8 cellular contexts compared by ENCODE assay signal in genomic region chr1:38990401-38990745, GRCh38. TPM values are rescaled to one million over a fixed set of nuclear protein-coding genes. Genes with fewer than 3 reads are reported as not detected.
A peak's percentile ranks its signal among the peaks of the same experiment; 100 is the strongest.
DNase-seq lines count a peak whose midpoint lies in the region; ATAC-seq and TF ChIP-seq lines count a peak whose summit lies in the region.

No MANE protein-coding gene starts in this region.

- peak overlapping the region; percentile 99 for H3K4me3 ChIP-seq in A673 (ENCODE audit: low read depth, low read length, poor library complexity, severe bottlenecking)
- H3K4me3 ChIP-seq in GM23338 = peak overlapping the region; percentile 87
- H3K4me3 ChIP-seq in skeletal muscle satellite cell (ENCODE audit: low read length) = peak overlapping the region; percentile 73

- TF ChIP-seq CTCF in A673 (conservative IDR thresholded peaks at IDR 0.05; ENCODE audit: low read depth, low read length) = no peak
- no peak for TF ChIP-seq CTCF in GM23338 (conservative IDR thresholded peaks at IDR 0.05; ENCODE audit: low read depth in 2 of 2)
- no peak for TF ChIP-seq CTCF in VCaP (conservative IDR thresholded peaks at IDR 0.05)
- no peak for TF ChIP-seq CTCF in foreskin keratinocyte (conservative IDR thresholded peaks at IDR 0.05)

- H3K9me3 ChIP-seq in A673 (ENCODE audit: low read depth, low read length, poor library complexity, severe bottlenecking) (no peaks in the 10 kb centered on the region), skeletal muscle satellite cell (replicated peaks; ENCODE audit: low read length) (no peaks in the 10 kb centered on the region)

- peak overlapping the region; percentile 97 for H3K27ac Mint-ChIP-seq in GM23338

- H3K27me3 Mint-ChIP-seq in GM23338 (ENCODE audit: insufficient read depth, low read depth, poor library complexity) = peaks cover 7% of the 10 kb centered on the region

- no peaks in the 10 kb centered on the region for H3K9me2 ChIP-seq in GM23338 (ENCODE audit: insufficient read depth)

- peak overlapping the region; percentile 98 for H3K27ac ChIP-seq in A673 (ENCODE audit: low read depth, low read length, poor library complexity, severe bottlenecking)
- peak overlapping the region; percentile 98 for H3K27ac ChIP-seq in GM23338 (ENCODE audit: low read depth)
- peak overlapping the region; percentile 86 for H3K27ac ChIP-seq in VCaP
- H3K27ac ChIP-seq in foreskin keratinocyte = peak overlapping the region; percentile 19

- H3K4me3 Mint-ChIP-seq in GM23338 = peak overlapping the region; percentile 95

- H3K9ac ChIP-seq in skeletal muscle satellite cell (ENCODE audit: low read depth, low read length) = peak overlapping the region; percentile 82

- peaks cover 53% of the 10 kb centered on the region for H3K4me1 Mint-ChIP-seq in GM23338

- peaks cover 35% of the 10 kb centered on the region for H3K36me3 Mint-ChIP-seq in GM23338 (ENCODE audit: low read depth)

- BruUV-seq in A673 (replicated peaks; lab: Mats Ljungman, UMichigan) = no TSS peak

- H3K27me3 ChIP-seq in A673 (replicated peaks; ENCODE audit: insufficient read depth, low read depth, low read length, poor library complexity) = no peaks in the 10 kb centered on the region
- no peaks in the 10 kb centered on the region for H3K27me3 ChIP-seq in GM23338 (ENCODE audit: insufficient read depth)
- H3K27me3 ChIP-seq in foreskin keratinocyte = no peaks in the 10 kb centered on the region
- H3K27me3 ChIP-seq in skeletal muscle satellite cell (ENCODE audit: control insufficient read depth, insufficient read depth, low read length) = no peaks in the 10 kb centered on the region

- H3K4me1 ChIP-seq in A673 (ENCODE audit: insufficient read depth, low read length, poor library complexity, severe bottlenecking) (peaks cover 13% of the 10 kb centered on the region), GM23338 (ENCODE audit: insufficient read depth) (peaks cover 57% of the 10 kb centered on the region), foreskin keratinocyte (peaks cover 26% of the 10 kb centered on the region), skeletal muscle satellite cell (ENCODE audit: control insufficient read depth, insufficient read depth, low read length) (peaks cover 45% of the 10 kb centered on the region)

- H4K20me1 ChIP-seq in GM23338 (replicated peaks; ENCODE audit: insufficient read depth) = peaks cover 32% of the 10 kb centered on the region

- DNase-seq in A673 (ENCODE audit: low spot score) (peak; percentile 17), GM23338 (ENCODE audit: low spot score) (no peak), foreskin keratinocyte (peak in 1 of 2 donors; percentile 45), NAMALWA (ENCODE audit: low spot score) (no peak), NCI-H187 (lab: John Stamatoyannopoulos, UW) (no peak)
- no peak for DNase-seq in stimulated activated CD4-positive, alpha-beta T cell treated with anti-CD3 and anti-CD28 coated beads, Interleukin-12 subunit alpha, Interleukin-12 subunit beta, amount 100 ng/mL, for 4 hours

- ATAC-seq in GM23338 = peak; percentile 4
- peak; percentile 1 for ATAC-seq in foreskin keratinocyte

- H2AFZ ChIP-seq in GM23338 = no peak overlapping the region

- POLR2A ChIA-PET in A673 (lab: Charles Lee; ENCODE audit: low non-redundant PET) = no interaction called here

- peak overlapping the region; percentile 72 for H3K4me2 ChIP-seq in GM23338
- peak overlapping the region; percentile 93 for H3K4me2 ChIP-seq in skeletal muscle satellite cell (ENCODE audit: low read length)

- intact Hi-C loops in A673 (cut with micrococcal nuclease; ENCODE audit: unreplicated experiment) = loop anchor here (5.0 kb wide), 1 partner anchor 118 kb away; the partner anchor contains the start of gene MYCBP

- H3K9me3 Mint-ChIP-seq in GM23338 = no peaks in the 10 kb centered on the region

- H3K36me3 ChIP-seq in A673 (ENCODE audit: insufficient read depth, low read length, poor library complexity, severe bottlenecking) = peaks cover 13% of the 10 kb centered on the region
- peaks cover 6% of the 10 kb centered on the region for H3K36me3 ChIP-seq in GM23338 (ENCODE audit: insufficient read depth)
- peaks cover 10% of the 10 kb centered on the region for H3K36me3 ChIP-seq in skeletal muscle satellite cell (ENCODE audit: insufficient read depth, low read length)

- H3F3A ChIP-seq in GM23338 (replicated peaks; ENCODE audit: low read depth) = peaks cover 10% of the 10 kb centered on the region

- peaks cover 43% of the 10 kb centered on the region for H3K79me2 ChIP-seq in GM23338 (replicated peaks; ENCODE audit: insufficient read depth)

- CTCF ChIA-PET in A673 (lab: Charles Lee) = no interaction called here

TF ChIP-seq in GM23338, 12 proteins besides CTCF, POLR2A, EP300 and RAD21 (continues in another document):
- no peak for TF ChIP-seq NANOG (IDR thresholded peaks at IDR 0.05; ENCODE audit: borderline replicate concordance)
- no peak for TF ChIP-seq REST (IDR thresholded peaks at IDR 0.05; ENCODE audit: unreplicated experiment)
- TF ChIP-seq ZNF331 (CRISPR knock-in tag; IDR thresholded peaks at IDR 0.05; ENCODE audit: low read depth) = no peak
- no peak for TF ChIP-seq ETS1 (IDR thresholded peaks at IDR 0.05)

RNA-seq across cellular contexts. Expression of gene AKIRIN1, which starts 0.7 kb away (rescaled TPM):
- total RNA-seq in A673 (2021) = 76.3 and 87.0 TPM in 2 replicates
- 254 and 281 TPM in 2 replicates for total RNA-seq in GM23338 (2014; rRNA removed; shearing (Covaris generic))
- polyA plus RNA-seq in GM23338 (2016; fragmentation: Nextera tagmentation; extraction: Ambion mirVana) = 156 and 162 TPM in 2 replicates
- 52.4 and 55.7 TPM in 2 replicates for total RNA-seq in foreskin keratinocyte
- 31.1 and 35.9 TPM in 2 replicates for polyA plus RNA-seq in foreskin keratinocyte
- total RNA-seq in skeletal muscle satellite cell (2012; rRNA removed) = 42.8 and 50.0 TPM in 2 replicates

RNA-seq across cellular contexts. Expression of gene NDUFS5, which starts 35.8 kb away (rescaled TPM):
- total RNA-seq in A673 (2021) (279 and 284 TPM in 2 replicates), foreskin keratinocyte (354 and 495 TPM in 2 replicates)
- 532 and 878 TPM in 2 replicates for total RNA-seq in GM23338 (2014; rRNA removed; shearing (Covaris generic))
- polyA plus RNA-seq in GM23338 (2016; fragmentation: Nextera tagmentation; extraction: Ambion mirVana) (2,534 and 2,723 TPM in 2 replicates), foreskin keratinocyte (548 and 757 TPM in 2 replicates)
- 286 and 452 TPM in 2 replicates for total RNA-seq in skeletal muscle satellite cell (2012; rRNA removed)

RNA-seq across cellular contexts. Expression of gene RHBDL2, which starts 48.7 kb away (rescaled TPM):
- total RNA-seq in A673 (2021) (not detected in 2 replicates), foreskin keratinocyte (6.3 and 10.6 TPM in 2 replicates)
- 0.08 and 0.90 TPM in 2 replicates for total RNA-seq in GM23338 (2014; rRNA removed; shearing (Covaris generic))
- polyA plus RNA-seq in GM23338 (2016; fragmentation: Nextera tagmentation; extraction: Ambion mirVana) (0.70 and 1.2 TPM in 2 replicates), foreskin keratinocyte (7.2 and 8.6 TPM in 2 replicates)
- 0.44 and 0.51 TPM in 2 replicates for total RNA-seq in skeletal muscle satellite cell (2012; rRNA removed)

Comparison
In these comparisons a context has a peak if more than half of its experiments do, and no peak if none do; other contexts are left out.
1. H3K27ac ChIP-seq: peak in every context shown above with its lines; median percentile 98 in A673; 98 in GM23338; 86 in VCaP; 19 in foreskin keratinocyte.